ENCODE assay signal across 1 cellular context in genomic region chr3:48407542-48408099, GRCh38.
TF ChIP-seq lines count a peak whose summit lies in the region.

No MANE protein-coding gene starts in this region.

TF ChIP-seq in SK-N-SH, 30 proteins besides CTCF, POLR2A, EP300 and RAD21:
- TF ChIP-seq TAF1 (IDR thresholded peaks at IDR 0.05; ENCODE audit: borderline replicate concordance, low read depth, low read length) = no peak
